In genomic region chr1:116909511-116910378, GRCh38 we compare ENCODE assay signal across 8 cellular contexts. TPM values are rescaled to one million over a fixed set of nuclear protein-coding genes. Genes with fewer than 3 reads are reported as not detected.
A peak's percentile ranks its signal among the peaks of the same experiment; 100 is the strongest.
DNase-seq lines count a peak whose midpoint lies in the region; ATAC-seq and TF ChIP-seq lines count a peak whose summit lies in the region.

Gene PTGFRN (plus strand): TSS chr1:116909916. CDS start chr1:116910204, 288 bp downstream.

- H3K27ac ChIP-seq in ascending aorta (peak within 1 kb of the TSS; percentile 79 to 85), right atrium auricular region (peak within 1 kb of the TSS; percentile 90 to 93)

- H3K36me3 ChIP-seq in ascending aorta (no peaks in the 10 kb centered on the region), right atrium auricular region (no peaks in the 10 kb centered on the region)

- peak within 1 kb of the TSS; percentile 73 to 94 for H3K4me3 ChIP-seq in ascending aorta
- peak within 1 kb of the TSS; percentile 64 to 85 for H3K4me3 ChIP-seq in right atrium auricular region

- ATAC-seq in HG03354 (IDR thresholded peaks at IDR 0.05; ENCODE audit: poor library complexity, severe bottlenecking, unreplicated experiment): no peak

- in situ Hi-C loops in ACHN (cut with HindIII; ENCODE audit: low pct_ligation_motif_present, low pct_unique_long_range_greater_than_20kb, low sequenced_read_pairs): no loop called here

- DNase-seq in ACHN (peak; percentile 40), GM20000 (ENCODE audit: low spot score) (peak; percentile 49), RPMI7951 (ENCODE audit: low read depth) (peak; percentile 71), ascending aorta (ENCODE audit: low spot score in 2 of 2) (peak in 1 of 2 donors; percentile 76), right atrium auricular region (ENCODE audit: low spot score) (peak; percentile 77), posterior vena cava (ENCODE audit: low spot score) (peak; percentile 93), HCEC 1CT (no peak)

- no peak for TF ChIP-seq CTCF in GM20000 (IDR thresholded peaks at IDR 0.05; ENCODE audit: extremely low read depth, missing control alignments)
- TF ChIP-seq CTCF in ascending aorta (IDR thresholded peaks at IDR 0.05): no peak
- TF ChIP-seq CTCF in right atrium auricular region (IDR thresholded peaks at IDR 0.05): no peak

- H3K27me3 ChIP-seq in ascending aorta: no peaks in the 10 kb centered on the region
- H3K27me3 ChIP-seq in right atrium auricular region: no peaks in the 10 kb centered on the region

- H3K9me3 ChIP-seq in ascending aorta (no peaks in the 10 kb centered on the region), right atrium auricular region (no peaks in the 10 kb centered on the region)

- H3K4me1 ChIP-seq in ascending aorta (peaks cover 0 to 6% of the 10 kb centered on the region in 2 donors), right atrium auricular region (peaks cover 0 to 43% of the 10 kb centered on the region in 2 donors)

- intact Hi-C loops in ascending aorta (cut with DNase I): loop anchor here (1.0 to 10.0 kb wide), 4 partner anchors 41 to 335 kb away; partner anchors contain the start of gene CD58
- intact Hi-C loops in posterior vena cava (cut with DNase I): loop anchor here in 1 of 2 donors (5.0 to 10.0 kb wide), 2 partner anchors 43 to 55 kb away; no protein-coding TSS in a partner anchor

RNA-seq across cellular contexts. Expression of gene PTGFRN, which starts in this region (rescaled TPM):
- total RNA-seq in RPMI7951 (2014; rRNA removed; shearing (Covaris generic)): 76.1 and 101 TPM in 2 replicates
- total RNA-seq in ascending aorta (11.2 TPM), right atrium auricular region (100 to 1,000 TPM; 129 to 141 TPM), posterior vena cava (100 to 1,000 TPM in 1 of 2 donors, 10 to 100 TPM in 1; 99.4 to 153 TPM)
